Comparison of ENCODE assay signal across 8 cellular contexts in the genomic region with DNA sequence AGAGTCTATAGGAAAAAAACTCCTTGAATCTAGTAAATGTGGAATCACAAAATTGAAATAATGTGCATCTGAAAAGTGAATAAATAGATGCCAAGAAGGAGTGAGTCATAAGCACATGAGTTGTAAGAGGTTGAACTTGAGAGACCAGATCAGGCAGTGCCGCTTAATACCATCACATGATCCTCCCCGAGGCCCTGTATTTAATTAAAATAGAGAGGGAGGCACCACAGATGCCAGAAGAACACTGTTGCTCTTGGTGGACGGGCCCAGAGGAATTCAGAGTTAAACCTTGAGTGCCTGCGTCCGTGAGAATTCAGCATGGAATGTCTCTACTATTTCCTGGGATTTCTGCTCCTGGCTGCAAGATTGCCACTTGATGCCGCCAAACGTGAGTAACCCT. TPM values are rescaled to one million over a fixed set of nuclear protein-coding genes. Genes with fewer than 3 reads are reported as not detected.
DNase-seq lines count a peak whose midpoint lies in the region; ATAC-seq and TF ChIP-seq lines count a peak whose summit lies in the region.

A gene (plus strand): TSS at position 236 of the 400 bp plus-strand sequence. CDS start 83 bp downstream, at position 319.

- H2AK5ac ChIP-seq in trophoblast cell (ENCODE audit: low read length): no peak within 1 kb of the TSS

- no peak within 1 kb of the TSS for H2BK120ac ChIP-seq in trophoblast cell (ENCODE audit: insufficient read depth, low read length, poor library complexity)

- WGBS in trophoblast cell (ENCODE audit: extremely low coverage, insufficient coverage, insufficient read length): no CpG with 5 or more reads among the region's 7 CpGs

- H3K23ac ChIP-seq in trophoblast cell (ENCODE audit: low read length): no peak within 1 kb of the TSS

- no peaks in the 10 kb centered on the region for H3K27me3 ChIP-seq in trophoblast cell (ENCODE audit: insufficient read depth, low read length)

- no peak within 1 kb of the TSS for H4K12ac ChIP-seq in trophoblast cell (ENCODE audit: low read depth, low read length)

- H4K8ac ChIP-seq in trophoblast cell (ENCODE audit: low read depth, low read length): no peak within 1 kb of the TSS

- peak within 1 kb of the TSS; percentile 55 for H3K4me2 ChIP-seq in trophoblast cell (ENCODE audit: low read length)

- H3K14ac ChIP-seq in trophoblast cell (ENCODE audit: low read length): no peak within 1 kb of the TSS

- H2BK5ac ChIP-seq in trophoblast cell (ENCODE audit: low read depth, low read length, poor library complexity): no peak within 1 kb of the TSS

- ATAC-seq in SK-N-SH treated with all-trans-retinoic acid at 6 μM for 48 hours (peak; percentile 97), GM18498 (IDR thresholded peaks at IDR 0.05; ENCODE audit: unreplicated experiment) (no peak), GM21390 (IDR thresholded peaks at IDR 0.05; ENCODE audit: unreplicated experiment) (no peak)

- H3K36me3 ChIP-seq in trophoblast cell (ENCODE audit: control insufficient read depth in 1 of 2, insufficient read depth in 2 of 2, low read length in 2 of 2): no peaks in the 10 kb centered on the region

- peaks cover 7 to 9% of the 10 kb centered on the region in 2 experiments for H3K4me1 ChIP-seq in trophoblast cell (ENCODE audit: control insufficient read depth in 1 of 2, insufficient read depth in 2 of 2, low read length in 2 of 2)

- DNase-seq in CD1c-positive myeloid dendritic cell (ENCODE audit: extremely low spot score) (peak; percentile 57), foreskin melanocyte (peak; percentile 98), trophoblast cell (peak in 1 of 2 donors; percentile 31), DMS153 treated with DMSO at 0.1 percent for 48 hours (lab: John Stamatoyannopoulos, UW; ENCODE audit: unreplicated experiment) (no peak)
- no peak for DNase-seq in stimulated activated naive CD4-positive, alpha-beta T cell treated with Interleukin-2 at 50 U/mL for 16 hours (lab: John Stamatoyannopoulos, UW)

- H3K4me3 ChIP-seq in trophoblast cell (ENCODE audit: low read depth, low read length): no peak within 1 kb of the TSS

- H4K91ac ChIP-seq in trophoblast cell (ENCODE audit: low read depth, low read length): no peak within 1 kb of the TSS

- H2BK12ac ChIP-seq in trophoblast cell (ENCODE audit: low read length): no peak within 1 kb of the TSS

- H3K4ac ChIP-seq in trophoblast cell (ENCODE audit: low read depth, low read length): no peak within 1 kb of the TSS

- no peak within 1 kb of the TSS for H3K9ac ChIP-seq in trophoblast cell (ENCODE audit: low read length)

- H3K27ac ChIP-seq in trophoblast cell (ENCODE audit: low read depth, low read length): peak within 1 kb of the TSS; percentile 9

- H3K79me2 ChIP-seq in trophoblast cell (ENCODE audit: control insufficient read depth, insufficient read depth, low read length, poor library complexity): no peaks in the 10 kb centered on the region

- H3K18ac ChIP-seq in trophoblast cell (ENCODE audit: low read length): no peak within 1 kb of the TSS

- no peak within 1 kb of the TSS for H2AFZ ChIP-seq in trophoblast cell (ENCODE audit: insufficient read depth, low read length, poor library complexity)

- no peaks in the 10 kb centered on the region for H3K9me3 ChIP-seq in trophoblast cell (ENCODE audit: insufficient read depth, low read depth, low read length)

- no peaks in the 10 kb centered on the region for H3K79me1 ChIP-seq in trophoblast cell (ENCODE audit: low read length)

TF ChIP-seq in SK-N-SH treated with all-trans-retinoic acid at 6 μM for 48 hours, 23 proteins besides CTCF, POLR2A, EP300 and RAD21:
- TF ChIP-seq ZFP3 (CRISPR knock-in tag; IDR thresholded peaks at IDR 0.05): 0 out of 2 replicates have a peak, but pooled peaks have one; percentile 35
- TF ChIP-seq, protein P1, sequence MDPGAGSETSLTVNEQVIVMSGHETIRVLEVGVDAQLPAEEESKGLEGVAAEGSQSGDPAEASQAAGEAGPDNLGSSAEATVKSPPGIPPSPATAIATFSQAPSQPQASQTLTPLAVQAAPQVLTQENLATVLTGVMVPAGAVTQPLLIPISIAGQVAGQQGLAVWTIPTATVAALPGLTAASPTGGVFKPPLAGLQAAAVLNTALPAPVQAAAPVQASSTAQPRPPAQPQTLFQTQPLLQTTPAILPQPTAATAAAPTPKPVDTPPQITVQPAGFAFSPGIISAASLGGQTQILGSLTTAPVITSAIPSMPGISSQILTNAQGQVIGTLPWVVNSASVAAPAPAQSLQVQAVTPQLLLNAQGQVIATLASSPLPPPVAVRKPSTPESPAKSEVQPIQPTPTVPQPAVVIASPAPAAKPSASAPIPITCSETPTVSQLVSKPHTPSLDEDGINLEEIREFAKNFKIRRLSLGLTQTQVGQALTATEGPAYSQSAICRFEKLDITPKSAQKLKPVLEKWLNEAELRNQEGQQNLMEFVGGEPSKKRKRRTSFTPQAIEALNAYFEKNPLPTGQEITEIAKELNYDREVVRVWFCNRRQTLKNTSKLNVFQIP (CRISPR knock-in tag; IDR thresholded peaks at IDR 0.05; ENCODE audit: borderline replicate concordance, low read depth): 0 out of 2 replicates have a peak, but pooled peaks have one; percentile 14
- TF ChIP-seq ZNF8 (CRISPR knock-in tag; IDR thresholded peaks at IDR 0.05): no peak
- TF ChIP-seq ISL1 (CRISPR knock-in tag; IDR thresholded peaks at IDR 0.05): peak; percentile 64
TF ChIP-seq in SK-N-SH treated with all-trans-retinoic acid at 6 μM for 48 hours: peak in this region for 3.

RNA-seq across cellular contexts. Expression of the gene that starts here (rescaled TPM):
- 1.5 and 1.6 TPM in 2 replicates for polyA plus RNA-seq in trophoblast cell (2013)

Comparison
In these comparisons a context has a peak if more than half of its experiments do, and no peak if none do; other contexts are left out.
1. DNase-seq: peak in CD1c-positive myeloid dendritic cell (single experiment) and foreskin melanocyte (single experiment); none in DMS153 treated with DMSO at 0.1 percent for 48 hours (single experiment) and stimulated activated naive CD4-positive, alpha-beta T cell treated with Interleukin-2 at 50 U/mL for 16 hours (single experiment).